In genomic region chr3:169607909-169608308, GRCh38 we compare ENCODE assay signal across 21 cellular contexts. TPM values are rescaled to one million over a fixed set of nuclear protein-coding genes. Genes with fewer than 3 reads are reported as not detected.
"Had no signal": no experiment of that assay in that cellular context is flagged by ENCODE, and none has a peak within 500 bp of the region (broad histone marks: within the 10 kb centered on the region; RNA-seq: fewer than 3 reads in every experiment).

No MANE protein-coding gene starts in this region.

- H3K36me3 ChIP-seq: esophagus squamous epithelium, left ventricle myocardium inferior, transverse colon had no signal

- H3K9ac ChIP-seq: parathyroid adenoma had no signal

- H3K4me3 ChIP-seq: body of pancreas, esophagus squamous epithelium, hepatocyte, left ventricle myocardium inferior, transverse colon had no signal

- FAIRE-seq: endothelial cell of umbilical vein, keratinocyte, TTC549 had no signal

- H3K27ac ChIP-seq: body of pancreas, esophagus squamous epithelium, hepatocyte, left ventricle myocardium inferior, parathyroid adenoma, transverse colon had no signal

- H3K27me3 ChIP-seq: body of pancreas, esophagus squamous epithelium, hepatocyte, transverse colon had no signal

- H3K4me1 ChIP-seq: left ventricle myocardium inferior, parathyroid adenoma, transverse colon had no signal

- ATAC-seq: activated CD8-positive, alpha-beta T cell treated with anti-CD3 and anti-CD28 coated beads for 36 hours; activated T-cell treated with anti-CD3 and anti-CD28 coated beads, Interleukin-2, amount 50 U/mL, for 72 hours; body of pancreas; stimulated activated naive CD8-positive, alpha-beta T cell treated with anti-CD3 and anti-CD28 coated beads, Interleukin-15, Interleukin-2, amounts not matched to agents 100 U/mL and 50 U/mL, for 24 hours had no signal

- H3K4me2 ChIP-seq: hepatocyte had no signal

- H2AFZ ChIP-seq: hepatocyte, parathyroid adenoma had no signal

- H3K9me3 ChIP-seq: body of pancreas, esophagus squamous epithelium, left ventricle myocardium inferior, transverse colon had no signal

- DNase-seq: activated B cell treated with CpG ODN at 0.5 μM for 24 hours; activated CD4-positive, alpha-beta T cell treated with anti-CD3 and anti-CD28 coated beads for 48 hours; activated CD8-positive, alpha-beta T cell treated with anti-CD3 and anti-CD28 coated beads for 36 hours; activated gamma-delta T cell; activated T-cell treated with anti-CD3 and anti-CD28 coated beads, Interleukin-2, amount 50 U/mL, for 72 hours; amniotic stem cell; body of pancreas; cortex of kidney; effector CD8-positive, alpha-beta T cell; esophagus squamous epithelium; left ventricle myocardium inferior; naive B cell; stimulated activated CD4-positive, alpha-beta T cell treated with anti-CD3 and anti-CD28 coated beads, Interleukin-2, amount 100 ng/mL, for 48 hours; stimulated activated naive CD8-positive, alpha-beta T cell treated with anti-CD3 and anti-CD28 coated beads, Interleukin-15, Interleukin-2, amounts not matched to agents 100 U/mL and 50 U/mL, for 24 hours; transverse colon had no signal

- H3K79me2 ChIP-seq: hepatocyte, parathyroid adenoma had no signal

RNA-seq across cellular contexts. Expression of gene MECOM, which starts 55.6 kb away (rescaled TPM):
- total RNA-seq: activated CD8-positive, alpha-beta T cell treated with anti-CD3 and anti-CD28 coated beads for 36 hours; activated T-cell treated with anti-CD3 and anti-CD28 coated beads, Interleukin-2, amount 50 U/mL, for 72 hours; T-helper 2 cell treated with Interferon-gamma antibody and Interleukin-4, amounts not matched to agents 100 ng/mL and 5 ng/mL, for 36 hours had no signal
